Comparison of ENCODE assay signal across 1 cellular context in the genomic region with DNA sequence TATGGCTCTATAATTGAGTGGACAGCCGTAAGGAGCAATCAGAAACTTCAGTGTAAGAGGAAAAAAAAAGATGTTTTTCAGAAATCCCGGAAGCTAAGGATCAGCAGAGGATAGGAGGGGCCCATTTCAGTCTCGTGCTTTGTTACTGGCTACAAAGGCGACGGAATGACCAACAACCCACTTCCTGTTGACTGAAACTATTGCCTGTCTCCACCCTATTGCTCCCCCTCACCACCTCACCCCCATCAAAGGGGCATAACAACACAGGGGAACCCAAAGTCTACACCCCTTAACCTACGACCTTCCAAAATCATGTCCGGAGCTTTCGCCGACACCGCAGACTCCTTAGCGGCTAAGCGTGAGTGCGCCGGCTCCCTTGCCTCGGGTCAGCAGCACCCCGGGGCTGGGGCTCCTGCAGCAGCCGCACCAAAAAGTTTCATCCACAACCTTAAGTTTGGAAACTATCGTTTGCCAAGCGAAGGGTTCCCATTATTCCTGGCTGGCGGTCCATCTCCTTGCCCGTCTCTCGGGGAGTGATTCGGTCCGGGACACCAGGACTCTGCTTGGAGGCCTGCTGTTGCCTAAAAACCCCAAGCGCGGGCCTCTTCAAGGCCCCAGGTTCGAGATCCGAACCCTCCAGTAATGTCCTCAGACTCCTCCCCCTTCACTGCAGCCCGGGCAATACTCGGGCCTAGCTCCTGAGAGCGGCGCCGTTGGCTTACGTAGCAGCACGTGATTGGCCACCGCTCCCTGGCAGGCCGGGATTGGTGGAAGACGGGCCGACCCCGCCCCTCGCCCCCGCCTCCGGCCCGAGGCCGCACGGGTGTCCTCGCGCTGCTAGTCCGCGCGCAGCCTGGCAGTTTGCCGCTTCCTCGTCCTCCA.
TF ChIP-seq lines count a peak whose summit lies in the region.

Gene TPP2 (plus strand): TSS at position 840 of the 882 bp plus-strand sequence. CDS start 53 bp downstream, outside the sequence.

TF ChIP-seq in HepG2, 621 proteins besides CTCF, POLR2A, EP300 and RAD21 (continued from another document and continues in another):
- TF ChIP-seq, protein P1, sequence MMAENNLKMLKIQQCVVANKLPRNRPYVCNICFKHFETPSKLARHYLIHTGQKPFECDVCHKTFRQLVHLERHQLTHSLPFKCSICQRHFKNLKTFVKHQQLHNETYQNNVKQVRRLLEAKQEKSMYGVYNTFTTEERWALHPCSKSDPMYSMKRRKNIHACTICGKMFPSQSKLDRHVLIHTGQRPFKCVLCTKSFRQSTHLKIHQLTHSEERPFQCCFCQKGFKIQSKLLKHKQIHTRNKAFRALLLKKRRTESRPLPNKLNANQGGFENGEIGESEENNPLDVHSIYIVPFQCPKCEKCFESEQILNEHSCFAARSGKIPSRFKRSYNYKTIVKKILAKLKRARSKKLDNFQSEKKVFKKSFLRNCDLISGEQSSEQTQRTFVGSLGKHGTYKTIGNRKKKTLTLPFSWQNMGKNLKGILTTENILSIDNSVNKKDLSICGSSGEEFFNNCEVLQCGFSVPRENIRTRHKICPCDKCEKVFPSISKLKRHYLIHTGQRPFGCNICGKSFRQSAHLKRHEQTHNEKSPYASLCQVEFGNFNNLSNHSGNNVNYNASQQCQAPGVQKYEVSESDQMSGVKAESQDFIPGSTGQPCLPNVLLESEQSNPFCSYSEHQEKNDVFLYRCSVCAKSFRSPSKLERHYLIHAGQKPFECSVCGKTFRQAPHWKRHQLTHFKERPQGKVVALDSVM (CRISPR knock-in tag; IDR thresholded peaks at IDR 0.05): peak; percentile 44; the same call in 1 of the 2 replicates
- TF ChIP-seq SMYD3 (CRISPR knock-in tag; IDR thresholded peaks at IDR 0.05) (peak; percentile 83; the same call in 1 of the 2 replicates), HOXA3 (CRISPR knock-in tag; IDR thresholded peaks at IDR 0.05) (peak; percentile 23; the same call in 1 of the 2 replicates), NFE2L1 (CRISPR knock-in tag; IDR thresholded peaks at IDR 0.05; ENCODE audit: borderline replicate concordance) (no peak), CENPX (CRISPR knock-in tag; IDR thresholded peaks at IDR 0.05) (no peak), FLYWCH1 (CRISPR knock-in tag; IDR thresholded peaks at IDR 0.05) (no peak), RFXANK (CRISPR knock-in tag; IDR thresholded peaks at IDR 0.05) (peak; percentile 82; the same call in 1 of the 2 replicates), ATF5 (CRISPR knock-in tag; IDR thresholded peaks at IDR 0.05; ENCODE audit: low read depth) (no peak), ZNF674 (CRISPR knock-in tag; IDR thresholded peaks at IDR 0.05; ENCODE audit: low read depth) (no peak), SP2 (CRISPR knock-in tag; IDR thresholded peaks at IDR 0.05) (peak; percentile 88), ZNF10 (CRISPR knock-in tag; IDR thresholded peaks at IDR 0.05; ENCODE audit: borderline replicate concordance, low read depth) (no peak), SCMH1 (CRISPR knock-in tag; IDR thresholded peaks at IDR 0.05; ENCODE audit: borderline replicate concordance) (no peak), MEF2D (CRISPR knock-in tag; IDR thresholded peaks at IDR 0.05) (peak; percentile 52; the same call in 1 of the 2 replicates), ZNF839 (CRISPR knock-in tag; IDR thresholded peaks at IDR 0.05; ENCODE audit: borderline replicate concordance) (no peak), THYN1 (CRISPR knock-in tag; IDR thresholded peaks at IDR 0.05; ENCODE audit: borderline replicate concordance, low read depth) (no peak), MIER2 (CRISPR knock-in tag; IDR thresholded peaks at IDR 0.05) (no peak; the same call in 1 of the 2 replicates), MIXL1 (CRISPR knock-in tag; IDR thresholded peaks at IDR 0.05) (peak; percentile 57; the same call in 1 of the 2 replicates), TCF7 (IDR thresholded peaks at IDR 0.05; ENCODE audit: low read depth) (peak; percentile 44), MEIS2 (CRISPR knock-in tag; IDR thresholded peaks at IDR 0.05) (no peak; the same call in 1 of the 2 replicates), MAFG (CRISPR knock-in tag; IDR thresholded peaks at IDR 0.05) (no peak), MZF1 (CRISPR knock-in tag; IDR thresholded peaks at IDR 0.05; ENCODE audit: borderline replicate concordance) (no peak), SIN3A (IDR thresholded peaks at IDR 0.05; ENCODE audit: borderline replicate concordance, low read depth, low read length) (peak; percentile 33; the same call in 1 of the 2 replicates), ZNF660 (CRISPR knock-in tag; IDR thresholded peaks at IDR 0.05; ENCODE audit: borderline replicate concordance, low read depth) (no peak), HDAC1 (CRISPR knock-in tag; IDR thresholded peaks at IDR 0.05) (no peak; the same call in 1 of the 2 replicates), FOSL1 (CRISPR knock-in tag; IDR thresholded peaks at IDR 0.05; ENCODE audit: borderline replicate concordance) (no peak), ZNF614 (CRISPR knock-in tag; IDR thresholded peaks at IDR 0.05; ENCODE audit: borderline replicate concordance) (no peak), TCF12 (IDR thresholded peaks at IDR 0.05) (no peak), TCF12 (CRISPR knock-in tag; IDR thresholded peaks at IDR 0.05) (no peak), POLR2AphosphoS5 (IDR thresholded peaks at IDR 0.05; ENCODE audit: low read depth, low read length) (peak; percentile 81), ZNF367 (CRISPR knock-in tag; IDR thresholded peaks at IDR 0.05; ENCODE audit: borderline replicate concordance) (no peak), ZBTB25 (CRISPR knock-in tag; IDR thresholded peaks at IDR 0.05) (no peak), MTERF4 (CRISPR knock-in tag; IDR thresholded peaks at IDR 0.05) (peak; percentile 29; the same call in 1 of the 2 replicates), FOXM1 (CRISPR knock-in tag; IDR thresholded peaks at IDR 0.05) (no peak), ZGPAT (CRISPR knock-in tag; IDR thresholded peaks at IDR 0.05) (peak; percentile 18; the same call in 1 of the 2 replicates), SYNCRIP (IDR thresholded peaks at IDR 0.05; ENCODE audit: insufficient read depth, low read depth, low read length) (no peak), NFYB (CRISPR knock-in tag; IDR thresholded peaks at IDR 0.05) (peak; percentile 93), IRF1 (CRISPR knock-in tag; IDR thresholded peaks at IDR 0.05; ENCODE audit: low read depth) (0 out of 2 replicates have a peak, but pooled peaks have one; percentile 24), ZKSCAN5 (CRISPR knock-in tag; IDR thresholded peaks at IDR 0.05) (no peak), EED (CRISPR knock-in tag; IDR thresholded peaks at IDR 0.05) (no peak), ZNF740 (CRISPR knock-in tag; IDR thresholded peaks at IDR 0.05) (peak; percentile 74), MXD4 (CRISPR knock-in tag; IDR thresholded peaks at IDR 0.05) (peak; percentile 79; the same call in 1 of the 2 replicates), HINFP (CRISPR knock-in tag; IDR thresholded peaks at IDR 0.05; ENCODE audit: low read depth) (no peak), HOXD1 (CRISPR knock-in tag; IDR thresholded peaks at IDR 0.05) (no peak), PAF1 (CRISPR knock-in tag; IDR thresholded peaks at IDR 0.05) (no peak)
- TF ChIP-seq, protein P2, sequence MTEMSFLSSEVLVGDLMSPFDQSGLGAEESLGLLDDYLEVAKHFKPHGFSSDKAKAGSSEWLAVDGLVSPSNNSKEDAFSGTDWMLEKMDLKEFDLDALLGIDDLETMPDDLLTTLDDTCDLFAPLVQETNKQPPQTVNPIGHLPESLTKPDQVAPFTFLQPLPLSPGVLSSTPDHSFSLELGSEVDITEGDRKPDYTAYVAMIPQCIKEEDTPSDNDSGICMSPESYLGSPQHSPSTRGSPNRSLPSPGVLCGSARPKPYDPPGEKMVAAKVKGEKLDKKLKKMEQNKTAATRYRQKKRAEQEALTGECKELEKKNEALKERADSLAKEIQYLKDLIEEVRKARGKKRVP (CRISPR knock-in tag; IDR thresholded peaks at IDR 0.05): peak in 1 of 2 experiments; percentile 16; a peak in 1 of 4 replicates
- TF ChIP-seq, protein P3, sequence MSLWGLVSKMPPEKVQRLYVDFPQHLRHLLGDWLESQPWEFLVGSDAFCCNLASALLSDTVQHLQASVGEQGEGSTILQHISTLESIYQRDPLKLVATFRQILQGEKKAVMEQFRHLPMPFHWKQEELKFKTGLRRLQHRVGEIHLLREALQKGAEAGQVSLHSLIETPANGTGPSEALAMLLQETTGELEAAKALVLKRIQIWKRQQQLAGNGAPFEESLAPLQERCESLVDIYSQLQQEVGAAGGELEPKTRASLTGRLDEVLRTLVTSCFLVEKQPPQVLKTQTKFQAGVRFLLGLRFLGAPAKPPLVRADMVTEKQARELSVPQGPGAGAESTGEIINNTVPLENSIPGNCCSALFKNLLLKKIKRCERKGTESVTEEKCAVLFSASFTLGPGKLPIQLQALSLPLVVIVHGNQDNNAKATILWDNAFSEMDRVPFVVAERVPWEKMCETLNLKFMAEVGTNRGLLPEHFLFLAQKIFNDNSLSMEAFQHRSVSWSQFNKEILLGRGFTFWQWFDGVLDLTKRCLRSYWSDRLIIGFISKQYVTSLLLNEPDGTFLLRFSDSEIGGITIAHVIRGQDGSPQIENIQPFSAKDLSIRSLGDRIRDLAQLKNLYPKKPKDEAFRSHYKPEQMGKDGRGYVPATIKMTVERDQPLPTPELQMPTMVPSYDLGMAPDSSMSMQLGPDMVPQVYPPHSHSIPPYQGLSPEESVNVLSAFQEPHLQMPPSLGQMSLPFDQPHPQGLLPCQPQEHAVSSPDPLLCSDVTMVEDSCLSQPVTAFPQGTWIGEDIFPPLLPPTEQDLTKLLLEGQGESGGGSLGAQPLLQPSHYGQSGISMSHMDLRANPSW (CRISPR knock-in tag; IDR thresholded peaks at IDR 0.05; ENCODE audit: borderline replicate concordance): peak; percentile 16; the same call in 1 of the 2 replicates
- TF ChIP-seq, protein P4, sequence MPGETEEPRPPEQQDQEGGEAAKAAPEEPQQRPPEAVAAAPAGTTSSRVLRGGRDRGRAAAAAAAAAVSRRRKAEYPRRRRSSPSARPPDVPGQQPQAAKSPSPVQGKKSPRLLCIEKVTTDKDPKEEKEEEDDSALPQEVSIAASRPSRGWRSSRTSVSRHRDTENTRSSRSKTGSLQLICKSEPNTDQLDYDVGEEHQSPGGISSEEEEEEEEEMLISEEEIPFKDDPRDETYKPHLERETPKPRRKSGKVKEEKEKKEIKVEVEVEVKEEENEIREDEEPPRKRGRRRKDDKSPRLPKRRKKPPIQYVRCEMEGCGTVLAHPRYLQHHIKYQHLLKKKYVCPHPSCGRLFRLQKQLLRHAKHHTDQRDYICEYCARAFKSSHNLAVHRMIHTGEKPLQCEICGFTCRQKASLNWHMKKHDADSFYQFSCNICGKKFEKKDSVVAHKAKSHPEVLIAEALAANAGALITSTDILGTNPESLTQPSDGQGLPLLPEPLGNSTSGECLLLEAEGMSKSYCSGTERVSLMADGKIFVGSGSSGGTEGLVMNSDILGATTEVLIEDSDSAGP (CRISPR knock-in tag; IDR thresholded peaks at IDR 0.05; ENCODE audit: borderline replicate concordance): peak; percentile 85; the same call in 1 of the 2 replicates
